ENCODE assay signal across 8 cellular contexts in genomic region chr10:119596537-119597404, GRCh38. TPM values are rescaled to one million over a fixed set of nuclear protein-coding genes. Genes with fewer than 3 reads are reported as not detected.
DNase-seq lines count a peak whose midpoint lies in the region; ATAC-seq and TF ChIP-seq lines count a peak whose summit lies in the region.

TSS of gene TIAL1 (minus strand) at chr10:119596964. CDS start at chr10:119596465, 499 bp downstream.

- peaks cover 35% of the 10 kb centered on the region for H3K4me1 ChIP-seq in smooth muscle cell (ENCODE audit: low read depth)

- WGBS in smooth muscle cell (ENCODE audit: low lambda C conversion rate): 1% methylated on average over 59 of the region's 66 CpGs

- intact Hi-C loops in activated B cell treated with CpG ODN at 0.5 μM for 24 hours (cut with micrococcal nuclease): loop anchor here (1.0 to 10.0 kb wide), 16 partner anchors 53 to 1552 kb away; partner anchors contain the start of genes BAG3, DENND10, GRK5 and PRDX3

- no peaks in the 10 kb centered on the region for H3K9me3 ChIP-seq in smooth muscle cell (replicated peaks; ENCODE audit: low read depth)

- peaks cover 4% of the 10 kb centered on the region for H3F3A ChIP-seq in smooth muscle cell (ENCODE audit: low read depth)

- H2AFZ ChIP-seq in smooth muscle cell (ENCODE audit: low read depth): peak within 1 kb of the TSS; percentile 54

- POLR2A ChIA-PET in activated B cell treated with CpG ODN at 0.5 μM for 24 hours (lab: Charles Lee): interaction anchor here (0.7 to 3.6 kb wide), 10 partner anchors 9 to 842 kb away, joined by 3 to 19 read pairs (median 4); partner anchors contain the start of genes BAG3, CACUL1, INPP5F and MCMBP

- H3K27ac ChIP-seq in caudate nucleus (ENCODE audit: low read depth, low read length) (peak within 1 kb of the TSS; percentile 98), smooth muscle cell (ENCODE audit: low read depth) (peak within 1 kb of the TSS; percentile 90)

- TF ChIP-seq POLR2A in GM18951 (IDR thresholded peaks at IDR 0.05; ENCODE audit: extremely low read depth, insufficient read depth, insufficient read length): peak; percentile 85

- H3K36me3 Mint-ChIP-seq in activated B cell treated with CpG ODN at 0.5 μM for 24 hours (ENCODE audit: low read depth): peaks cover 31% of the 10 kb centered on the region

- peak within 1 kb of the TSS; percentile 82 for H3K9ac ChIP-seq in smooth muscle cell (ENCODE audit: low read depth)

- DNase-seq in AG08395 (ENCODE audit: low spot score) (peak; percentile 97), NCI-H345 (lab: John Stamatoyannopoulos, UW) (peak; percentile 97), activated B cell treated with CpG ODN at 0.5 μM for 24 hours (peak; percentile 84), caudate nucleus (lab: John Stamatoyannopoulos, UW) (peak; percentile 81 to 100 (median 98)), iPS-NIHi7 (ENCODE audit: extremely low spot score) (peak; percentile 94), smooth muscle cell (lab: John Stamatoyannopoulos, UW; ENCODE audit: unreplicated experiment) (peak; percentile 97)

- peaks cover 54% of the 10 kb centered on the region for H3K4me1 Mint-ChIP-seq in activated B cell treated with CpG ODN at 0.5 μM for 24 hours

- H3K27ac Mint-ChIP-seq in activated B cell treated with CpG ODN at 0.5 μM for 24 hours: peak within 1 kb of the TSS; percentile 97

- in situ Hi-C loops in GM18951 (cut with MboI; ENCODE audit: low sequenced_read_pairs, unreplicated experiment): no loop called here

- H3K4me3 Mint-ChIP-seq in activated B cell treated with CpG ODN at 0.5 μM for 24 hours: peak within 1 kb of the TSS; percentile 95

- H3K4me2 ChIP-seq in smooth muscle cell: peak within 1 kb of the TSS; percentile 99

- peak; percentile 90 for ATAC-seq in HG03196 (IDR thresholded peaks at IDR 0.05; ENCODE audit: unreplicated experiment)
- ATAC-seq in activated B cell treated with CpG ODN at 0.5 μM for 24 hours (ENCODE audit: low read depth): peak; percentile 84

- H3K27me3 ChIP-seq in smooth muscle cell (ENCODE audit: low read depth): no peaks in the 10 kb centered on the region

- H3K27me3 Mint-ChIP-seq in activated B cell treated with CpG ODN at 0.5 μM for 24 hours: no peaks in the 10 kb centered on the region

- CTCF ChIA-PET in activated B cell treated with CpG ODN at 0.5 μM for 24 hours (lab: Charles Lee): no interaction called here

- no peaks in the 10 kb centered on the region for H3K9me3 Mint-ChIP-seq in activated B cell treated with CpG ODN at 0.5 μM for 24 hours

- peaks cover 45% of the 10 kb centered on the region for H3K79me2 ChIP-seq in smooth muscle cell (ENCODE audit: low read depth)

- H4K20me1 ChIP-seq in smooth muscle cell (ENCODE audit: low read depth): peaks cover 39% of the 10 kb centered on the region

- TF ChIP-seq CTCF in activated B cell treated with CpG ODN at 0.5 μM for 24 hours (IDR thresholded peaks at IDR 0.05): no peak
- no peak for TF ChIP-seq CTCF in smooth muscle cell (IDR thresholded peaks at IDR 0.05; ENCODE audit: borderline replicate concordance, insufficient read depth, poor library complexity, severe bottlenecking)

- H3K4me3 ChIP-seq in smooth muscle cell: peak within 1 kb of the TSS; percentile 64

- no peaks in the 10 kb centered on the region for H3K36me3 ChIP-seq in smooth muscle cell (ENCODE audit: low read depth)

RNA-seq across cellular contexts. Expression of gene TIAL1, which starts in this region (rescaled TPM):
- total RNA-seq in activated B cell treated with CpG ODN at 0.5 μM for 24 hours (142 and 155 TPM in 2 replicates), smooth muscle cell (117 and 118 TPM in 2 replicates)
- polyA plus RNA-seq in smooth muscle cell: 40.0 and 53.6 TPM in 2 replicates

Comparison
In these comparisons a context has a peak if more than half of its experiments do, and no peak if none do; other contexts are left out.
1. Peak in every context shown above with its lines: DNase-seq, ATAC-seq, H3K4me3 ChIP-seq and H3K27ac ChIP-seq.